In genomic region chr2:131039535-131039907, GRCh38 we compare ENCODE assay signal across 18 cellular contexts. TPM values are rescaled to one million over a fixed set of nuclear protein-coding genes. Genes with fewer than 3 reads are reported as not detected.
DNase-seq lines count a peak whose midpoint lies in the region; ATAC-seq and TF ChIP-seq lines count a peak whose summit lies in the region.
"Had no signal": no experiment of that assay in that cellular context is flagged by ENCODE, and none has a peak within 500 bp of the region (broad histone marks: within the 10 kb centered on the region; RNA-seq: fewer than 3 reads in every experiment).

No MANE protein-coding gene starts in this region.

- H3K4me3 ChIP-seq in dorsolateral prefrontal cortex, result peak overlapping the region in 44 of 59 donors; percentile 7 to 56 (median 34)
- peak overlapping the region; percentile 6 for H3K4me3 ChIP-seq in thymus (ENCODE audit: low read length)
- H3K4me3 ChIP-seq: tibial artery had no signal

- H3K4me3 Mint-ChIP-seq in activated CD4-positive, alpha-beta T cell treated with anti-CD3 and anti-CD28 coated beads, Interleukin-2, amount 10 ng/mL, durations not matched to agents 7 days and 5 days, result peak overlapping the region; percentile 30

- no peaks in the 10 kb centered on the region for H3K36me3 ChIP-seq in thymus (ENCODE audit: control insufficient read depth, insufficient read depth)
- H3K36me3 ChIP-seq: Peyer's patch had no signal

- H3K27ac Mint-ChIP-seq in activated CD4-positive, alpha-beta T cell treated with anti-CD3 and anti-CD28 coated beads, Interleukin-2, amount 10 ng/mL, durations not matched to agents 7 days and 5 days, result peak overlapping the region; percentile 60

- H3K4me1 Mint-ChIP-seq in activated CD4-positive, alpha-beta T cell treated with anti-CD3 and anti-CD28 coated beads, Interleukin-2, amount 10 ng/mL, durations not matched to agents 7 days and 5 days, result peaks cover 27% of the 10 kb centered on the region

- 77% methylated on average over 23 of the region's 23 CpGs for WGBS in thymus

- peaks cover 6% of the 10 kb centered on the region for H3K36me3 Mint-ChIP-seq in activated CD4-positive, alpha-beta T cell treated with anti-CD3 and anti-CD28 coated beads, Interleukin-2, amount 10 ng/mL, durations not matched to agents 7 days and 5 days (ENCODE audit: low read depth)

- H3K27me3 ChIP-seq in dorsolateral prefrontal cortex, result peaks cover 0 to 4% (median 0%) of the 10 kb centered on the region in 45 donors
- peaks cover 16% of the 10 kb centered on the region for H3K27me3 ChIP-seq in thymus (ENCODE audit: control insufficient read depth, insufficient read depth)

- H3K4me1 ChIP-seq in thymus (ENCODE audit: control insufficient read depth, insufficient read depth, low read length), result peaks cover 25% of the 10 kb centered on the region

- H3K27me3 Mint-ChIP-seq in activated CD4-positive, alpha-beta T cell treated with anti-CD3 and anti-CD28 coated beads, Interleukin-2, amount 10 ng/mL, durations not matched to agents 7 days and 5 days, result peaks cover 16% of the 10 kb centered on the region

- POLR2A ChIA-PET in activated CD4-positive, alpha-beta T cell treated with anti-CD3 and anti-CD28 coated beads, Interleukin-2, amount 10 ng/mL, durations not matched to agents 7 days and 5 days (lab: Charles Lee), result no interaction called here

- ATAC-seq in HG02678 (IDR thresholded peaks at IDR 0.05; ENCODE audit: unreplicated experiment) (no peak), omental fat pad (ENCODE audit: low FRiP score) (no peak), HG02885 (IDR thresholded peaks at IDR 0.05; ENCODE audit: poor library complexity, unreplicated experiment) (no peak)

- CTCF ChIA-PET in activated CD4-positive, alpha-beta T cell treated with anti-CD3 and anti-CD28 coated beads, Interleukin-2, amount 10 ng/mL, durations not matched to agents 7 days and 5 days (lab: Charles Lee), result interaction anchor here (0.6 kb wide), 1 partner anchor 55 kb away, joined by 3 read pairs; no protein-coding TSS in a partner anchor

- H3K27ac ChIP-seq in dorsolateral prefrontal cortex (peak overlapping the region in 54 of 59 donors; percentile 5 to 89 (median 71)), thymus (ENCODE audit: low read depth) (no peak overlapping the region)
- H3K27ac ChIP-seq: 22Rv1, esophagus squamous epithelium, Peyer's patch, tibial artery had no signal

- H3K9me3 Mint-ChIP-seq in activated CD4-positive, alpha-beta T cell treated with anti-CD3 and anti-CD28 coated beads, Interleukin-2, amount 10 ng/mL, durations not matched to agents 7 days and 5 days, result no peaks in the 10 kb centered on the region

- no peak for DNase-seq in activated CD4-positive, alpha-beta T cell treated with anti-CD3 and anti-CD28 coated beads, Interleukin-2, amount 10 ng/mL, durations not matched to agents 7 days and 5 days
- no peak for DNase-seq in activated CD4-positive, alpha-beta T cell treated with anti-CD3 and anti-CD28 coated beads for 4 hours
- DNase-seq in dorsolateral prefrontal cortex, result peak in 8 of 10 donors; percentile 29 to 77 (median 54)
- DNase-seq in midbrain (lab: John Stamatoyannopoulos, UW), result peak; percentile 72
- DNase-seq in omental fat pad (ENCODE audit: low spot score), result no peak
- DNase-seq: activated CD8-positive, alpha-beta memory T cell treated with anti-CD3 and anti-CD28 coated beads, Interleukin-2, amount 50 U/mL, for 48 hours; cortex of kidney; esophagus squamous epithelium; mammary epithelial cell; NCI-H2029 treated with DMSO at 0.1 percent for 48 hours; NCI-H748 treated with DMSO at 0.1 percent for 48 hours; Peyer's patch; stimulated activated CD4-positive, alpha-beta T cell treated with anti-CD3 and anti-CD28 coated beads, Interleukin-12 subunit alpha, Interleukin-12 subunit beta, amount 100 ng/mL, for 4 hours; tibial artery had no signal

- TF ChIP-seq CTCF in dorsolateral prefrontal cortex (IDR thresholded peaks at IDR 0.05 in 54 of 56, conservative IDR thresholded peaks at IDR 0.05 in 2 of 56; ENCODE audit: low read depth in 1 of 56, partially characterized antibody in 56 of 56), result no peak
- no peak for TF ChIP-seq CTCF in omental fat pad (IDR thresholded peaks at IDR 0.05)

- no peaks in the 10 kb centered on the region for H3K9me3 ChIP-seq in thymus (ENCODE audit: control insufficient read depth)
- H3K9me3 ChIP-seq: esophagus squamous epithelium, Peyer's patch, tibial artery had no signal

- intact Hi-C loops in dorsolateral prefrontal cortex (cut with DNase I), result loop anchor here (5.0 to 10.0 kb wide), 3 partner anchors 72 to 245 kb away; no protein-coding TSS in a partner anchor

RNA-seq across cellular contexts. Expression of gene FAM168B, which starts 53.7 kb away (rescaled TPM):
- 10 to 100 TPM; 52.7 to 53.3 TPM for total RNA-seq in activated CD4-positive, alpha-beta T cell treated with anti-CD3 and anti-CD28 coated beads, Interleukin-2, amount 10 ng/mL, durations not matched to agents 7 days and 5 days
- total RNA-seq in dorsolateral prefrontal cortex (100 to 1,000 TPM; 119 to 220 (median 170) TPM), omental fat pad (100 to 1,000 TPM in 3 of 4 donors, 10 to 100 TPM in 1; 97.7 to 137 (median 122) TPM)
- 24.2 TPM for polyA plus RNA-seq in thymus

Comparison
In these comparisons a context has a peak if more than half of its experiments do, and no peak if none do; other contexts are left out.
1. DNase-seq: peak in dorsolateral prefrontal cortex (8 of 10) and midbrain (single experiment); none in activated CD4-positive, alpha-beta T cell treated with anti-CD3 and anti-CD28 coated beads, Interleukin-2, amount 10 ng/mL, durations not matched to agents 7 days and 5 days (single experiment), activated CD4-positive, alpha-beta T cell treated with anti-CD3 and anti-CD28 coated beads for 4 hours (0 of 2) and omental fat pad (single experiment).